In the genomic region with DNA sequence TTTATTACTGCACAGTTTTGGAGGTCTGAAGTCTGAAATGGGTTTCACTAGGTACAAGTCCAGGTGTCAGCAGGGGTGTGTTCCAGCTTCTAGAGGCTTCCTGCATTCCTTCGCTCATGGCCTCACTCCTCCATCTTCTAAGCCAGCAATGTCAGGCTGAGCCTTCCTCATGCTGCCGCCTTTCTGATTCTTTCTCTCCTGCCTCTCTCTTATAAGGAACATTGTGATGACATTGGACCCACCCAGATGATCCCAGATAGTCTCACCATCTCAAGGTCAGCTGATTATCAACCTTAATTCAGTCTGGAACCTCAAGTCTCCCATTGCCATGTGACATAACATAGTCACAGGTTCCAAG, we compare ENCODE assay signal across 10 cellular contexts.
DNase-seq lines count a peak whose midpoint lies in the region; ATAC-seq, FAIRE-seq and TF ChIP-seq lines count a peak whose summit lies in the region.
"Had no signal": no experiment of that assay in that cellular context is flagged by ENCODE, and none has a peak within 500 bp of the region (broad histone marks: within the 10 kb centered on the region; RNA-seq: fewer than 3 reads in every experiment).

No MANE protein-coding gene starts in this region.

- FAIRE-seq in frontal cortex (lab: Jason Lieb, UNC), result no peak

- H3K36me3 ChIP-seq in CD8-positive, alpha-beta T cell (ENCODE audit: insufficient read depth, low read length), result no peaks in the 10 kb centered on the region
- H3K36me3 ChIP-seq: SJSA1 had no signal

- POLR2A ChIA-PET in CD8-positive, alpha-beta T cell (lab: Charles Lee), result interaction anchor here (0.8 to 2.5 kb wide), 16 partner anchors 8 to 878 kb away, joined by 3 to 25 read pairs (median 8); a partner anchor contains a TSS
- POLR2A ChIA-PET in naive thymus-derived CD8-positive, alpha-beta T cell (lab: Charles Lee), result interaction anchor here (0.8 to 5.9 kb wide), 13 partner anchors 8 to 244 kb away, joined by 3 to 74 read pairs (median 7); a partner anchor contains a TSS

- DNase-seq in CD8-positive, alpha-beta T cell, result no peak
- no peak for DNase-seq in naive thymus-derived CD8-positive, alpha-beta T cell
- DNase-seq in C1 segment of cervical spinal cord (lab: John Stamatoyannopoulos, UW) (no peak), frontal cortex (ENCODE audit: low spot score in 2 of 2) (no peak), NCI-H146 (lab: John Stamatoyannopoulos, UW) (no peak), NCI-H510A (lab: John Stamatoyannopoulos, UW) (no peak)

- H3K4me1 Mint-ChIP-seq in CD8-positive, alpha-beta T cell (ENCODE audit: low read depth), result peaks cover 65% of the 10 kb centered on the region
- peaks cover 18% of the 10 kb centered on the region for H3K4me1 Mint-ChIP-seq in activated T-helper 17 cell treated with anti-CD3 and anti-CD28 coated beads, Interleukin-2, amount 50 U/mL, for 72 hours
- H3K4me1 Mint-ChIP-seq in naive thymus-derived CD8-positive, alpha-beta T cell, result peaks cover 34 to 65% (median 63%) of the 10 kb centered on the region in 4 donors

- H3K27me3 ChIP-seq in CD8-positive, alpha-beta T cell (ENCODE audit: insufficient read depth, low read length), result no peaks in the 10 kb centered on the region
- H3K27me3 ChIP-seq: SJSA1 had no signal

- no peaks in the 10 kb centered on the region for H3K27me3 Mint-ChIP-seq in CD8-positive, alpha-beta T cell (ENCODE audit: low read depth)
- no peaks in the 10 kb centered on the region for H3K27me3 Mint-ChIP-seq in activated T-helper 17 cell treated with anti-CD3 and anti-CD28 coated beads, Interleukin-2, amount 50 U/mL, for 72 hours
- H3K27me3 Mint-ChIP-seq in naive thymus-derived CD8-positive, alpha-beta T cell, result no peaks in the 10 kb centered on the region

- no peaks in the 10 kb centered on the region for H3K9me3 ChIP-seq in CD8-positive, alpha-beta T cell (ENCODE audit: low read length)
- H3K9me3 ChIP-seq: SJSA1 had no signal

- H3K27ac Mint-ChIP-seq in CD8-positive, alpha-beta T cell, result peak overlapping the region; percentile 96
- H3K27ac Mint-ChIP-seq in activated T-helper 17 cell treated with anti-CD3 and anti-CD28 coated beads, Interleukin-2, amount 50 U/mL, for 72 hours, result peak overlapping the region; percentile 86
- H3K27ac Mint-ChIP-seq in naive thymus-derived CD8-positive, alpha-beta T cell, result peak overlapping the region; percentile 85 to 98 (median 96)

- no peak for ATAC-seq in CD8-positive, alpha-beta T cell
- peak; percentile 20 for ATAC-seq in HG02759 (IDR thresholded peaks at IDR 0.05; ENCODE audit: unreplicated experiment)
- peak; percentile 21 for ATAC-seq in activated T-helper 17 cell treated with anti-CD3 and anti-CD28 coated beads, Interleukin-2, amount 50 U/mL, for 72 hours (replicated peaks)
- ATAC-seq in naive thymus-derived CD8-positive, alpha-beta T cell, result no peak

- H3K4me3 ChIP-seq in CD8-positive, alpha-beta T cell (ENCODE audit: low read depth, low read length), result peak overlapping the region; percentile 11
- H3K4me3 ChIP-seq: SJSA1 had no signal

- H3K4me1 ChIP-seq in CD8-positive, alpha-beta T cell (ENCODE audit: insufficient read depth, low read length), result peaks cover 49% of the 10 kb centered on the region

- H3K36me3 Mint-ChIP-seq in CD8-positive, alpha-beta T cell, result peaks cover 4% of the 10 kb centered on the region
- H3K36me3 Mint-ChIP-seq in activated T-helper 17 cell treated with anti-CD3 and anti-CD28 coated beads, Interleukin-2, amount 50 U/mL, for 72 hours (ENCODE audit: low read depth), result no peaks in the 10 kb centered on the region
- peaks cover 0 to 19% (median 4%) of the 10 kb centered on the region in 3 donors for H3K36me3 Mint-ChIP-seq in naive thymus-derived CD8-positive, alpha-beta T cell

- peaks cover 3% of the 10 kb centered on the region for H3K9me3 Mint-ChIP-seq in CD8-positive, alpha-beta T cell
- H3K9me3 Mint-ChIP-seq in activated T-helper 17 cell treated with anti-CD3 and anti-CD28 coated beads, Interleukin-2, amount 50 U/mL, for 72 hours, result no peaks in the 10 kb centered on the region
- peaks cover 0 to 17% (median 2%) of the 10 kb centered on the region in 9 donors for H3K9me3 Mint-ChIP-seq in naive thymus-derived CD8-positive, alpha-beta T cell

- no peak for TF ChIP-seq CTCF in CD8-positive, alpha-beta T cell (IDR thresholded peaks at IDR 0.05)

- peak overlapping the region; percentile 69 for H3K27ac ChIP-seq in CD8-positive, alpha-beta T cell (ENCODE audit: low read depth, low read length)
- H3K27ac ChIP-seq: SJSA1 had no signal

- peak overlapping the region; percentile 60 for H3K4me3 Mint-ChIP-seq in CD8-positive, alpha-beta T cell
- peak overlapping the region; percentile 85 for H3K4me3 Mint-ChIP-seq in activated T-helper 17 cell treated with anti-CD3 and anti-CD28 coated beads, Interleukin-2, amount 50 U/mL, for 72 hours
- peak overlapping the region; percentile 4 to 84 (median 72) for H3K4me3 Mint-ChIP-seq in naive thymus-derived CD8-positive, alpha-beta T cell
- H3K4me3 Mint-ChIP-seq: neural crest cell had no signal

- intact Hi-C loops in CD8-positive, alpha-beta T cell (cut with DNase I, micrococcal nuclease), result loop anchor here (1.0 to 5.0 kb wide), 6 partner anchors 8 to 244 kb away; a partner anchor contains a TSS

- CTCF ChIA-PET in CD8-positive, alpha-beta T cell (lab: Charles Lee), result interaction anchor here (0.7 to 10.7 kb wide), 13 partner anchors 10 to 244 kb away, joined by 3 to 97 read pairs (median 4); a partner anchor contains a TSS

Comparison
In these comparisons a context has a peak if more than half of its experiments do, and no peak if none do; other contexts are left out.
1. ATAC-seq: peak in HG02759 (single experiment) and activated T-helper 17 cell treated with anti-CD3 and anti-CD28 coated beads, Interleukin-2, amount 50 U/mL, for 72 hours (single experiment); none in CD8-positive, alpha-beta T cell (single experiment) and naive thymus-derived CD8-positive, alpha-beta T cell (0 of 2).
2. Peak in every context shown above with its lines, with median percentiles within 50 percentile points of each other: H3K27ac Mint-ChIP-seq and H3K4me3 Mint-ChIP-seq.